21 cellular contexts compared by ENCODE assay signal in genomic region chr4:185379326-185380295, GRCh38. TPM values are rescaled to one million over a fixed set of nuclear protein-coding genes. Genes with fewer than 3 reads are reported as not detected.
A peak's percentile ranks its signal among the peaks of the same experiment; 100 is the strongest.
DNase-seq lines count a peak whose midpoint lies in the region; ATAC-seq and TF ChIP-seq lines count a peak whose summit lies in the region.
"Had no signal": no experiment of that assay in that cellular context is flagged by ENCODE, and none has a peak within 500 bp of the region (broad histone marks: within the 10 kb centered on the region; RNA-seq: fewer than 3 reads in every experiment).

No MANE protein-coding gene starts in this region.

- TF ChIP-seq POLR2A in GM19193 (IDR thresholded peaks at IDR 0.05; ENCODE audit: extremely low read depth, insufficient read depth, insufficient read length) (peak; percentile 11), suprapubic skin (IDR thresholded peaks at IDR 0.05) (no peak), esophagus muscularis mucosa (IDR thresholded peaks at IDR 0.05; ENCODE audit: low read depth) (no peak)

- H3K27me3 ChIP-seq in suprapubic skin = no peaks in the 10 kb centered on the region
- H3K27me3 ChIP-seq in esophagus muscularis mucosa = no peaks in the 10 kb centered on the region
- H3K27me3 ChIP-seq: Peyer's patch, SJCRH30 had no signal

- H3K36me3 ChIP-seq in suprapubic skin (no peaks in the 10 kb centered on the region), esophagus muscularis mucosa (no peaks in the 10 kb centered on the region)
- H3K36me3 ChIP-seq: Peyer's patch, SJCRH30 had no signal

- DNase-seq in SW480 (ENCODE audit: low spot score) = peak; percentile 49
- peak; percentile 68 for DNase-seq in foreskin melanocyte
- DNase-seq in suprapubic skin (ENCODE audit: low spot score in 2 of 2) = no peak
- no peak for DNase-seq in left cardiac atrium
- DNase-seq in esophagus muscularis mucosa (ENCODE audit: extremely low spot score) = no peak
- DNase-seq in DMS79 treated with DMSO at 0.1 percent for 48 hours (lab: John Stamatoyannopoulos, UW) = no peak
- DNase-seq: CD4-positive, CD25-positive, alpha-beta regulatory T cell; COR-L47; DMS79; H7; HFFc6; IMR-90; MV-4-11; NCI-H1105 treated with DMSO at 0.1 percent for 48 hours; NCI-H2029 treated with DMSO at 0.1 percent for 48 hours; NCI-H2171; NCI-H524 treated with DMSO at 0.1 percent for 48 hours; Peyer's patch; SJCRH30 had no signal

- H3K4me3 ChIP-seq in suprapubic skin (no peak overlapping the region), esophagus muscularis mucosa (no peak overlapping the region)
- H3K4me3 ChIP-seq: Peyer's patch, SJCRH30 had no signal

- WGBS in suprapubic skin = 87% methylated on average over 13 of the region's 13 CpGs
- 98% methylated on average over 13 of the region's 13 CpGs for WGBS in esophagus muscularis mucosa

- H3K27ac ChIP-seq in suprapubic skin (peak overlapping the region; percentile 49), esophagus muscularis mucosa (replicated peaks in 1 of 4) (no peak overlapping the region)
- H3K27ac ChIP-seq: KMS-11, Peyer's patch, SJCRH30 had no signal

- H3K9me3 ChIP-seq in suprapubic skin = no peaks in the 10 kb centered on the region
- H3K9me3 ChIP-seq in esophagus muscularis mucosa = no peaks in the 10 kb centered on the region
- H3K9me3 ChIP-seq: Peyer's patch, SJCRH30 had no signal

- intact Hi-C loops in left cardiac atrium (cut with DNase I) (no loop called here), esophagus muscularis mucosa (cut with DNase I) (no loop called here)

- H3K4me1 ChIP-seq in suprapubic skin (peaks cover 11% of the 10 kb centered on the region), esophagus muscularis mucosa (no peaks in the 10 kb centered on the region)
- H3K4me1 ChIP-seq: Peyer's patch, SJCRH30 had no signal

- ATAC-seq in left cardiac atrium = no peak

- TF ChIP-seq CTCF in suprapubic skin (IDR thresholded peaks at IDR 0.05) (no peak), esophagus muscularis mucosa (IDR thresholded peaks at IDR 0.05) (no peak)

- TF ChIP-seq EP300 in suprapubic skin (IDR thresholded peaks at IDR 0.05) = no peak
- no peak for TF ChIP-seq EP300 in esophagus muscularis mucosa (IDR thresholded peaks at IDR 0.05)

RNA-seq across cellular contexts. Expression of gene LRP2BP, which starts 16.1 kb away (rescaled TPM):
- total RNA-seq in suprapubic skin = 1 to 10 TPM in 3 of 4 donors, under 1 TPM in 1; 0.60 to 3.1 (median 1.3) TPM
- total RNA-seq in left cardiac atrium = 1 to 10 TPM; 1.7 to 1.9 TPM
- 1 to 10 TPM in 1 of 4 donors, under 1 TPM in 3; 0.46 to 2.1 (median 0.57) TPM for total RNA-seq in esophagus muscularis mucosa

RNA-seq across cellular contexts. Expression of gene ANKRD37, which starts 17.0 kb away (rescaled TPM):
- total RNA-seq in suprapubic skin = 10 to 100 TPM in 2 of 4 donors, 1 to 10 TPM in 2; 8.0 to 20.4 (median 10.9) TPM
- 10 to 100 TPM; 12.4 TPM for total RNA-seq in left cardiac atrium
- total RNA-seq in esophagus muscularis mucosa = 10 to 100 TPM in 3 of 4 donors, 1 to 10 TPM in 1; 8.3 to 13.3 (median 11.7) TPM

RNA-seq across cellular contexts. Expression of gene UFSP2, which starts 46.2 kb away (rescaled TPM):
- total RNA-seq in suprapubic skin (10 to 100 TPM; 20.6 to 35.7 (median 28.7) TPM), left cardiac atrium (10 to 100 TPM; 37.0 to 43.0 TPM), esophagus muscularis mucosa (10 to 100 TPM; 36.7 to 49.0 (median 40.6) TPM)

Comparison
In these comparisons a context has a peak if more than half of its experiments do, and no peak if none do; other contexts are left out.
1. DNase-seq: peak in SW480 (single experiment) and foreskin melanocyte (single experiment); none in suprapubic skin (0 of 2), left cardiac atrium (single experiment), esophagus muscularis mucosa (single experiment) and DMS79 treated with DMSO at 0.1 percent for 48 hours (single experiment).